6 cellular contexts compared by ENCODE assay signal in genomic region chr2:152283392-152283791, GRCh38.
"Had no signal": no experiment of that assay in that cellular context is flagged by ENCODE, and none has a peak within 500 bp of the region (broad histone marks: within the 10 kb centered on the region; RNA-seq: fewer than 3 reads in every experiment).

No MANE protein-coding gene starts in this region.

- H3K27ac ChIP-seq: HL-60 had no signal

- H3K4me2 ChIP-seq: GM23338 had no signal

- DNase-seq: H9, HCEC 1CT, IMR-90 had no signal

- H3K27ac Mint-ChIP-seq: GM23338, H9 had no signal

- H3K4me1 Mint-ChIP-seq: GM23338, H9 had no signal

- H3K4me3 ChIP-seq: GM23338, K562 had no signal

- H3K4me3 Mint-ChIP-seq: GM23338, H9 had no signal

- H2AFZ ChIP-seq: GM23338 had no signal
